In genomic region chr11:103624708-103625623, GRCh38 we compare ENCODE assay signal across 11 cellular contexts.
DNase-seq lines count a peak whose midpoint lies in the region; ATAC-seq, FAIRE-seq and TF ChIP-seq lines count a peak whose summit lies in the region.
"Had no signal": no experiment of that assay in that cellular context is flagged by ENCODE, and none has a peak within 500 bp of the region (broad histone marks: within the 10 kb centered on the region; RNA-seq: fewer than 3 reads in every experiment).

No MANE protein-coding gene starts in this region.

- H3K4me3 Mint-ChIP-seq in astrocyte (ENCODE audit: unreplicated experiment): no peak overlapping the region
- H3K4me3 Mint-ChIP-seq in activated T-helper 17 cell treated with anti-CD3 and anti-CD28 coated beads, Interleukin-2, amount 50 U/mL, for 72 hours: no peak overlapping the region
- H3K4me3 Mint-ChIP-seq: activated CD8-positive, alpha-beta T cell treated with anti-CD3 and anti-CD28 coated beads, Interleukin-2, amount 10 ng/mL, durations not matched to agents 7 days and 5 days had no signal

- H2AFZ ChIP-seq in astrocyte (ENCODE audit: low read depth, low read length): peak overlapping the region; percentile 3

- no peak overlapping the region for H3K4me3 ChIP-seq in AG09309 (ENCODE audit: control insufficient read depth, low read depth, low read length)
- H3K4me3 ChIP-seq in astrocyte (ENCODE audit: insufficient read depth, low read depth, low read length): peak overlapping the region; percentile 1
- H3K4me3 ChIP-seq: ascending aorta had no signal

- H3K27ac ChIP-seq in astrocyte (ENCODE audit: low read depth, low read length): peak overlapping the region; percentile 91
- H3K27ac ChIP-seq: ascending aorta had no signal

- H3K4me1 Mint-ChIP-seq in astrocyte (ENCODE audit: low read depth, unreplicated experiment): peaks cover 11% of the 10 kb centered on the region
- no peaks in the 10 kb centered on the region for H3K4me1 Mint-ChIP-seq in activated T-helper 17 cell treated with anti-CD3 and anti-CD28 coated beads, Interleukin-2, amount 50 U/mL, for 72 hours

- no peaks in the 10 kb centered on the region for H3K9me3 ChIP-seq in astrocyte (ENCODE audit: insufficient read depth, low read depth, low read length)
- H3K9me3 ChIP-seq: ascending aorta, Caco-2 had no signal

- H4K20me1 ChIP-seq in astrocyte (ENCODE audit: insufficient read depth, low read length): no peaks in the 10 kb centered on the region

- H3K27me3 ChIP-seq in astrocyte (ENCODE audit: insufficient read depth, low read length): no peaks in the 10 kb centered on the region
- H3K27me3 ChIP-seq: ascending aorta had no signal

- no peaks in the 10 kb centered on the region for H3K79me2 ChIP-seq in astrocyte (ENCODE audit: insufficient read depth, low read length)

- peaks cover 15% of the 10 kb centered on the region for H3K4me1 ChIP-seq in astrocyte (ENCODE audit: insufficient read depth, low read length)
- H3K4me1 ChIP-seq: ascending aorta had no signal

- H3K9ac ChIP-seq in astrocyte (ENCODE audit: low read length): peak overlapping the region; percentile 56

- H3K36me3 ChIP-seq in astrocyte (ENCODE audit: insufficient read depth, low read length): no peaks in the 10 kb centered on the region
- H3K36me3 ChIP-seq: ascending aorta had no signal

- H3K4me2 ChIP-seq in astrocyte (ENCODE audit: low read length): peak overlapping the region; percentile 65

- DNase-seq in AG09309 (ENCODE audit: low read depth) (peak; percentile 89), HS-5 (ENCODE audit: low read depth) (peak; percentile 93), astrocyte (ENCODE audit: low read depth) (peak; percentile 99), iPS-NIHi11 (ENCODE audit: low spot score) (peak; percentile 14), GM19240 (ENCODE audit: insufficient read length, low spot score) (no peak), NCI-H748 (lab: John Stamatoyannopoulos, UW; ENCODE audit: unreplicated experiment) (no peak)
- DNase-seq: activated CD8-positive, alpha-beta T cell treated with anti-CD3 and anti-CD28 coated beads, Interleukin-2, amount 10 ng/mL, durations not matched to agents 7 days and 5 days; Caco-2 had no signal

- FAIRE-seq in astrocyte (lab: Jason Lieb, UNC): peak; percentile 100

- no peaks in the 10 kb centered on the region for H3K9me3 Mint-ChIP-seq in astrocyte (ENCODE audit: unreplicated experiment)
- no peaks in the 10 kb centered on the region for H3K9me3 Mint-ChIP-seq in activated T-helper 17 cell treated with anti-CD3 and anti-CD28 coated beads, Interleukin-2, amount 50 U/mL, for 72 hours

- H3K36me3 Mint-ChIP-seq in astrocyte (ENCODE audit: low read depth, unreplicated experiment): no peaks in the 10 kb centered on the region
- no peaks in the 10 kb centered on the region for H3K36me3 Mint-ChIP-seq in activated T-helper 17 cell treated with anti-CD3 and anti-CD28 coated beads, Interleukin-2, amount 50 U/mL, for 72 hours (ENCODE audit: low read depth)

- no peak for ATAC-seq in activated T-helper 17 cell treated with anti-CD3 and anti-CD28 coated beads, Interleukin-2, amount 50 U/mL, for 72 hours (replicated peaks)
- ATAC-seq in HG03108 (IDR thresholded peaks at IDR 0.05; ENCODE audit: unreplicated experiment): no peak
- ATAC-seq: activated CD8-positive, alpha-beta T cell treated with anti-CD3 and anti-CD28 coated beads, Interleukin-2, amount 10 ng/mL, durations not matched to agents 7 days and 5 days had no signal

- H3K27me3 Mint-ChIP-seq in astrocyte (ENCODE audit: low read depth, unreplicated experiment): no peaks in the 10 kb centered on the region
- H3K27me3 Mint-ChIP-seq in activated T-helper 17 cell treated with anti-CD3 and anti-CD28 coated beads, Interleukin-2, amount 50 U/mL, for 72 hours: peaks cover 15% of the 10 kb centered on the region

- H3K27ac Mint-ChIP-seq in astrocyte (ENCODE audit: unreplicated experiment): peak overlapping the region; percentile 74
- no peak overlapping the region for H3K27ac Mint-ChIP-seq in activated T-helper 17 cell treated with anti-CD3 and anti-CD28 coated beads, Interleukin-2, amount 50 U/mL, for 72 hours
- H3K27ac Mint-ChIP-seq: activated CD8-positive, alpha-beta T cell treated with anti-CD3 and anti-CD28 coated beads, Interleukin-2, amount 10 ng/mL, durations not matched to agents 7 days and 5 days had no signal

- TF ChIP-seq CTCF in AG09309 (IDR thresholded peaks at IDR 0.05; ENCODE audit: control insufficient read depth, insufficient read depth, low read depth, low read length, missing control alignments) (no peak), astrocyte (IDR thresholded peaks at IDR 0.05; ENCODE audit: insufficient read depth, low read depth, low read length) (no peak)

Comparison
In these comparisons a context has a peak if more than half of its experiments do, and no peak if none do; other contexts are left out.
1. DNase-seq: peak in AG09309 (single experiment), HS-5 (single experiment), astrocyte (single experiment) and iPS-NIHi11 (single experiment); none in GM19240 (single experiment) and NCI-H748 (single experiment).